In genomic region chr18:25062720-25063119, GRCh38 we compare ENCODE assay signal across 24 cellular contexts.
DNase-seq lines count a peak whose midpoint lies in the region; ATAC-seq and TF ChIP-seq lines count a peak whose summit lies in the region.
"Had no signal": no experiment of that assay in that cellular context is flagged by ENCODE, and none has a peak within 500 bp of the region (broad histone marks: within the 10 kb centered on the region; RNA-seq: fewer than 3 reads in every experiment).

No MANE protein-coding gene starts in this region.

- no peaks in the 10 kb centered on the region for H3K9me2 ChIP-seq in Karpas-422 (replicated peaks; ENCODE audit: insufficient read depth, low read length)
- no peaks in the 10 kb centered on the region for H3K9me2 ChIP-seq in SK-N-SH

- H3K9me3 ChIP-seq in Karpas-422 (ENCODE audit: low read length) (no peaks in the 10 kb centered on the region), SK-N-SH (no peaks in the 10 kb centered on the region), T-helper 17 cell (ENCODE audit: control insufficient read depth, low read length, poor library complexity, severe bottlenecking) (no peaks in the 10 kb centered on the region)
- H3K9me3 ChIP-seq: BLaER1, gastroesophageal sphincter, psoas muscle, SJCRH30 had no signal

- no peak for TF ChIP-seq RAD21 in SK-N-SH (IDR thresholded peaks at IDR 0.05; ENCODE audit: low read length)

- H3K4me2 ChIP-seq in Karpas-422 (ENCODE audit: low read depth, low read length, poor library complexity, severe bottlenecking): no peak overlapping the region
- H3K4me2 ChIP-seq in SK-N-SH: no peak overlapping the region
- H3K4me2 ChIP-seq: BLaER1 had no signal

- 83% methylated on average over 1 of the region's 1 CpG for WGBS in SK-N-SH (ENCODE audit: low lambda C conversion rate)

- H3K4me3 Mint-ChIP-seq in T-helper 17 cell: no peak overlapping the region
- H3K4me3 Mint-ChIP-seq: IgD-negative memory B cell; natural killer cell treated with Interleukin-12 subunit alpha and Interleukin-12 subunit beta and Interleukin-15 and Interleukin-18, amount 100 ng/mL, for 72 hours had no signal

- peak; percentile 16 for DNase-seq in DMS 273 (lab: John Stamatoyannopoulos, UW; ENCODE audit: unreplicated experiment)
- no peak for DNase-seq in DMS 273 treated with DMSO at 0.1 percent for 48 hours (lab: John Stamatoyannopoulos, UW)
- DNase-seq in Karpas-422: peak; percentile 54
- DNase-seq in SK-N-SH: no peak
- DNase-seq in foreskin keratinocyte: no peak
- no peak for DNase-seq in T-helper 17 cell
- DNase-seq in stimulated activated CD4-positive, alpha-beta T cell treated with anti-CD3 and anti-CD28 coated beads, Interleukin-12 subunit alpha, Interleukin-12 subunit beta, amount 100 ng/mL, for 4 hours: no peak
- no peak for DNase-seq in ureter (ENCODE audit: low spot score)
- DNase-seq: 8988T; activated CD4-positive, alpha-beta T cell treated with anti-CD3 and anti-CD28 coated beads for 48 hours; activated CD8-positive, alpha-beta memory T cell treated with anti-CD3 and anti-CD28 coated beads, Interleukin-2, amount 50 U/mL, for 4 hours; activated effector memory CD4-positive, alpha-beta T cell treated with Interleukin-2 at 50 U/mL for 16 hours; GM23248; NCI-H1417 treated with DMSO at 0.1 percent for 48 hours; NK-92 treated with Interleukin-12 subunit alpha and Interleukin-12 subunit beta, amount 100 ng/mL, for 24 hours; psoas muscle; SJCRH30; T1000 had no signal

- POLR2A ChIA-PET in SK-N-SH (lab: Yijun Ruan, JAX): no interaction called here

- no peak overlapping the region for H3K4me3 ChIP-seq in Karpas-422 (ENCODE audit: low read length)
- H3K4me3 ChIP-seq in SK-N-SH (ENCODE audit: low read depth in 2 of 2, low read length in 1 of 2): no peak overlapping the region
- H3K4me3 ChIP-seq: BLaER1, gastroesophageal sphincter, GM23248, psoas muscle, SJCRH30 had no signal

- H3F3A ChIP-seq in SK-N-SH (replicated peaks; ENCODE audit: insufficient read depth): no peaks in the 10 kb centered on the region

- H3K4me1 Mint-ChIP-seq in T-helper 17 cell: no peaks in the 10 kb centered on the region
- H3K4me1 Mint-ChIP-seq: IgD-negative memory B cell had no signal

- ATAC-seq in foreskin keratinocyte (no peak), T-helper 17 cell (no peak)
- ATAC-seq: gastroesophageal sphincter had no signal

- H3K36me3 Mint-ChIP-seq in T-helper 17 cell (ENCODE audit: low read depth): no peaks in the 10 kb centered on the region
- H3K36me3 Mint-ChIP-seq: natural killer cell treated with Interleukin-12 subunit alpha and Interleukin-12 subunit beta and Interleukin-15 and Interleukin-18, amount 100 ng/mL, for 72 hours had no signal

- TF ChIP-seq CTCF in SK-N-SH (IDR thresholded peaks at IDR 0.05) (peak; percentile 6; the same call in 1 of the 2 replicates), foreskin keratinocyte (conservative IDR thresholded peaks at IDR 0.05) (peak; percentile 28)

- H3K27me3 ChIP-seq in Karpas-422 (ENCODE audit: low read length) (no peaks in the 10 kb centered on the region), SK-N-SH (ENCODE audit: insufficient read depth) (no peaks in the 10 kb centered on the region), foreskin keratinocyte (no peaks in the 10 kb centered on the region)
- H3K27me3 ChIP-seq: BLaER1, gastroesophageal sphincter, SJCRH30 had no signal

- H3K27ac Mint-ChIP-seq in T-helper 17 cell: no peak overlapping the region
- H3K27ac Mint-ChIP-seq: IgD-negative memory B cell; natural killer cell treated with Interleukin-12 subunit alpha and Interleukin-12 subunit beta and Interleukin-15 and Interleukin-18, amount 100 ng/mL, for 72 hours had no signal

- H3K27ac ChIP-seq in Karpas-422 (ENCODE audit: low read length): no peak overlapping the region
- no peak overlapping the region for H3K27ac ChIP-seq in SK-N-SH (ENCODE audit: low read depth in 2 of 2, low read length in 1 of 2)
- H3K27ac ChIP-seq in foreskin keratinocyte: no peak overlapping the region
- H3K27ac ChIP-seq: BLaER1, epithelial cell of prostate, gastroesophageal sphincter, GM23248, HL-60, psoas muscle, SJCRH30 had no signal

- H3K4me1 ChIP-seq in Karpas-422 (ENCODE audit: low read length): no peaks in the 10 kb centered on the region
- peaks cover 0 to 6% of the 10 kb centered on the region in 2 experiments; a peak in 1 of 4 replicates for H3K4me1 ChIP-seq in SK-N-SH (ENCODE audit: control insufficient read depth in 1 of 2, insufficient read depth in 2 of 2, low read depth in 1 of 2, low read length in 1 of 2)
- H3K4me1 ChIP-seq in foreskin keratinocyte: no peaks in the 10 kb centered on the region
- H3K4me1 ChIP-seq: BLaER1, gastroesophageal sphincter, psoas muscle, SJCRH30 had no signal

- H4K20me1 ChIP-seq in Karpas-422 (ENCODE audit: insufficient read depth, low read depth, low read length) (no peaks in the 10 kb centered on the region), SK-N-SH (ENCODE audit: insufficient read depth) (no peaks in the 10 kb centered on the region)
- H4K20me1 ChIP-seq: BLaER1 had no signal

- H2AFZ ChIP-seq in Karpas-422 (ENCODE audit: low read length) (no peak overlapping the region), SK-N-SH (ENCODE audit: low read depth) (no peak overlapping the region)
- H2AFZ ChIP-seq: GM23248 had no signal

- H3K79me2 ChIP-seq in Karpas-422 (ENCODE audit: low read length) (no peaks in the 10 kb centered on the region), SK-N-SH (ENCODE audit: insufficient read depth) (no peaks in the 10 kb centered on the region)

- H3K9ac ChIP-seq in Karpas-422 (ENCODE audit: low read length): no peak overlapping the region
- H3K9ac ChIP-seq in SK-N-SH: no peak overlapping the region
- H3K9ac ChIP-seq: BLaER1, GM23248 had no signal

- no peaks in the 10 kb centered on the region for H3K36me3 ChIP-seq in Karpas-422 (ENCODE audit: insufficient read depth, low read length)
- no peaks in the 10 kb centered on the region for H3K36me3 ChIP-seq in SK-N-SH (replicated peaks in 1 of 2; ENCODE audit: control insufficient read depth in 1 of 2, insufficient read depth in 2 of 2, low read length in 1 of 2)
- H3K36me3 ChIP-seq: BLaER1, gastroesophageal sphincter, SJCRH30 had no signal

- CTCF ChIA-PET in SK-N-SH (lab: Yijun Ruan, JAX): no interaction called here

- H3K27me3 Mint-ChIP-seq in T-helper 17 cell: no peaks in the 10 kb centered on the region
- H3K27me3 Mint-ChIP-seq: natural killer cell treated with Interleukin-12 subunit alpha and Interleukin-12 subunit beta and Interleukin-15 and Interleukin-18, amount 100 ng/mL, for 72 hours had no signal

- TF ChIP-seq EP300 in SK-N-SH (IDR thresholded peaks at IDR 0.05; ENCODE audit: borderline replicate concordance in 1 of 2, low read depth in 1 of 2, low read length in 1 of 2): no peak

TF ChIP-seq in SK-N-SH, 30 proteins besides CTCF, POLR2A, EP300 and RAD21 (continues in another document):
- TF ChIP-seq MAX (IDR thresholded peaks at IDR 0.05; ENCODE audit: low read depth) (no peak), MEF2A (IDR thresholded peaks at IDR 0.05; ENCODE audit: borderline replicate concordance, low read depth) (no peak), JUND (IDR thresholded peaks at IDR 0.05) (no peak), FOSL2 (IDR thresholded peaks at IDR 0.05; ENCODE audit: borderline replicate concordance, low read depth) (no peak), RFX5 (IDR thresholded peaks at IDR 0.05; ENCODE audit: low read length) (no peak), POLR2AphosphoS5 (IDR thresholded peaks at IDR 0.05; ENCODE audit: low read depth, low read length) (no peak), MXI1 (IDR thresholded peaks at IDR 0.05; ENCODE audit: low read depth, low read length) (no peak), YY1 (IDR thresholded peaks at IDR 0.05; ENCODE audit: low read depth) (no peak), RXRA (IDR thresholded peaks at IDR 0.05; ENCODE audit: borderline replicate concordance, low read depth) (no peak), TCF12 (IDR thresholded peaks at IDR 0.05) (no peak), TAF1 (IDR thresholded peaks at IDR 0.05; ENCODE audit: borderline replicate concordance, low read depth, low read length) (no peak), NFIC (IDR thresholded peaks at IDR 0.05; ENCODE audit: borderline replicate concordance) (no peak), RCOR1 (IDR thresholded peaks at IDR 0.05; ENCODE audit: low read length) (no peak), PBX3 (IDR thresholded peaks at IDR 0.05) (no peak), ZBTB33 (IDR thresholded peaks at IDR 0.05; ENCODE audit: borderline replicate concordance, low read depth) (no peak), TEAD4 (IDR thresholded peaks at IDR 0.05; ENCODE audit: borderline replicate concordance, insufficient read depth) (no peak)

Comparison
In these comparisons a context has a peak if more than half of its experiments do, and no peak if none do; other contexts are left out.
1. DNase-seq: peak in DMS 273 (single experiment) and Karpas-422 (single experiment); none in DMS 273 treated with DMSO at 0.1 percent for 48 hours (single experiment), SK-N-SH (single experiment), foreskin keratinocyte (0 of 2), T-helper 17 cell (0 of 3), stimulated activated CD4-positive, alpha-beta T cell treated with anti-CD3 and anti-CD28 coated beads, Interleukin-12 subunit alpha, Interleukin-12 subunit beta, amount 100 ng/mL, for 4 hours (single experiment) and ureter (single experiment).